25 cellular contexts compared by ENCODE assay signal in the genomic region with DNA sequence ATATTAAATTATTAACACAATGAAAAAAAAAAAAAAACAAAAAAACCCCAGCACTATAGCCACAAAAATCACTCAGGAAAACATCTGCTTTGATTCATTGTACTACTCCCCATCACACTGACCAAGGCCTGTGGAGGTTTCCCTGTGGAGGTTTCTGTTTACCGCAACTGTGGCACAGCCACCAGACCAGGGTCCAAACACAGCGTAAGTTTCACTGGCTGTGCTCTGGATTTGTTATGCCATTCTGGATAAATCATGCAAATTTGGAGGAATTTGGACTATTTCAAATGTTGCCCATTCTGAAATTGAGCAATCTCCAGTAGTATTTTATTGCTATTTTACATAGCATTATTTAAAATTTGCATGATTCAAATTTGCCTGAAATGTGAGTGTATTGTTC.
"Had no signal": no experiment of that assay in that cellular context is flagged by ENCODE, and none has a peak within 500 bp of the region (broad histone marks: within the 10 kb centered on the region; RNA-seq: fewer than 3 reads in every experiment).

No MANE protein-coding gene starts in this region.

- H3K27ac ChIP-seq: left lung, neural progenitor cell, neutrophil, parathyroid adenoma, psoas muscle, right atrium auricular region, skin epidermis, thyroid gland, transverse colon, upper lobe of left lung, vagina had no signal

- H3K27me3 ChIP-seq: neural progenitor cell, neutrophil, right atrium auricular region, thyroid gland, upper lobe of left lung, vagina had no signal

- H3K4me1 ChIP-seq: neural progenitor cell, parathyroid adenoma, right atrium auricular region, thyroid gland, transverse colon, vagina had no signal

- H3K9me3 ChIP-seq: left lung, neutrophil, psoas muscle, right atrium auricular region, thyroid gland, transverse colon, upper lobe of left lung, vagina had no signal

- H3K4me3 ChIP-seq: left lung, lung, neural progenitor cell, psoas muscle, right atrium auricular region, skin epidermis, thyroid gland, transverse colon, upper lobe of left lung, vagina had no signal

- H3K36me3 ChIP-seq: left lung, neural progenitor cell, neutrophil, right atrium auricular region, thyroid gland, transverse colon, upper lobe of left lung, vagina had no signal

- DNase-seq: hippocampal formation; kidney glomerular epithelial cell; left cardiac atrium; left lung; mesendoderm; naive B cell; natural killer cell; nephron progenitor cell; occipital lobe; psoas muscle; stimulated activated CD4-positive, alpha-beta T cell treated with anti-CD3 and anti-CD28 coated beads, Interleukin-4, amount 100 ng/mL, for 24 hours; stimulated activated naive CD4-positive, alpha-beta T cell; substantia nigra; thyroid gland; transverse colon; upper lobe of left lung had no signal

- ATAC-seq: left cardiac atrium; left lung; natural killer cell; psoas muscle; sciatic nerve; stimulated activated effector memory CD8-positive, alpha-beta T cell treated with anti-CD3 and anti-CD28 coated beads, Interleukin-12 subunit alpha, Interleukin-12 subunit beta, amount 100 ng/mL, for 72 hours had no signal
